Comparison of ENCODE assay signal across 15 cellular contexts in genomic region chr20:25149986-25150385, GRCh38. TPM values are rescaled to one million over a fixed set of nuclear protein-coding genes. Genes with fewer than 3 reads are reported as not detected.
DNase-seq lines count a peak whose midpoint lies in the region; ATAC-seq and TF ChIP-seq lines count a peak whose summit lies in the region.
"Had no signal": no experiment of that assay in that cellular context is flagged by ENCODE, and none has a peak within 500 bp of the region (broad histone marks: within the 10 kb centered on the region; RNA-seq: fewer than 3 reads in every experiment).

No MANE protein-coding gene starts in this region.

- H3K9me3 Mint-ChIP-seq in stimulated activated naive B cell treated with anti-CD40 and anti-IgM and Interleukin-4, amounts not matched to agents 10 μg/mL and 1 μg/mL and 100 μg/mL, for 72 hours, result no peaks in the 10 kb centered on the region
- H3K9me3 Mint-ChIP-seq in Caco-2 (ENCODE audit: unreplicated experiment), result no peaks in the 10 kb centered on the region

- no peaks in the 10 kb centered on the region for H3K4me1 ChIP-seq in Caco-2

- TF ChIP-seq CTCF in Caco-2 (IDR thresholded peaks at IDR 0.05; ENCODE audit: insufficient read depth in 1 of 2, low read depth in 1 of 2, low read length in 1 of 2, severe bottlenecking in 1 of 2, unreplicated experiment in 1 of 2), result no peak

- ATAC-seq in stimulated activated naive B cell treated with anti-CD40 and anti-IgM and Interleukin-4, amounts not matched to agents 10 μg/mL and 1 μg/mL and 100 μg/mL, for 72 hours (replicated peaks), result no peak
- ATAC-seq in GM21723 (IDR thresholded peaks at IDR 0.05; ENCODE audit: unreplicated experiment), result no peak
- ATAC-seq in HG03439 (IDR thresholded peaks at IDR 0.05; ENCODE audit: unreplicated experiment), result no peak

- no TSS peak for BruUV-seq in Caco-2 (replicated peaks; lab: Mats Ljungman, UMichigan)

- H3K36me3 ChIP-seq in Caco-2 (ENCODE audit: control insufficient read depth, insufficient read depth, low read length), result no peaks in the 10 kb centered on the region

- no peaks in the 10 kb centered on the region for H3K27me3 ChIP-seq in Caco-2 (replicated peaks; ENCODE audit: control insufficient read depth, insufficient read depth, low read length)

- peaks cover 2 to 5% of the 10 kb centered on the region in 2 donors for H3K36me3 Mint-ChIP-seq in stimulated activated naive B cell treated with anti-CD40 and anti-IgM and Interleukin-4, amounts not matched to agents 10 μg/mL and 1 μg/mL and 100 μg/mL, for 72 hours
- no peaks in the 10 kb centered on the region for H3K36me3 Mint-ChIP-seq in Caco-2 (ENCODE audit: insufficient read depth, unreplicated experiment)

- peak; percentile 32 for DNase-seq in ELF-1 (ENCODE audit: low read depth, low spot score)
- peak; percentile 57 for DNase-seq in NCI-H446 treated with DMSO at 0.1 percent for 48 hours (lab: John Stamatoyannopoulos, UW)
- DNase-seq in myocyte (ENCODE audit: low read depth), result peak; percentile 68
- no peak for DNase-seq in stimulated activated naive B cell treated with anti-CD40 and anti-IgM and Interleukin-4, amounts not matched to agents 10 μg/mL and 1 μg/mL and 100 μg/mL, for 72 hours
- DNase-seq in Caco-2, result no peak
- DNase-seq: C1 segment of cervical spinal cord, DMS79 treated with DMSO at 0.1 percent for 48 hours, GDM1, KG1, NCI-H1092, NCI-H2171, NCI-H524 treated with DMSO at 0.1 percent for 48 hours, SIG-M5 had no signal

- POLR2A ChIA-PET in Caco-2 (lab: Charles Lee), result no interaction called here

- H3K4me1 Mint-ChIP-seq in stimulated activated naive B cell treated with anti-CD40 and anti-IgM and Interleukin-4, amounts not matched to agents 10 μg/mL and 1 μg/mL and 100 μg/mL, for 72 hours, result peaks cover 6 to 8% of the 10 kb centered on the region in 2 donors
- no peaks in the 10 kb centered on the region for H3K4me1 Mint-ChIP-seq in Caco-2 (ENCODE audit: low read depth, unreplicated experiment)

- no peak overlapping the region for H3K4me3 Mint-ChIP-seq in stimulated activated naive B cell treated with anti-CD40 and anti-IgM and Interleukin-4, amounts not matched to agents 10 μg/mL and 1 μg/mL and 100 μg/mL, for 72 hours
- H3K4me3 Mint-ChIP-seq in Caco-2 (ENCODE audit: unreplicated experiment), result no peak overlapping the region

- intact Hi-C loops in Caco-2 (cut with micrococcal nuclease; ENCODE audit: unreplicated experiment), result no loop called here

- H3K27ac Mint-ChIP-seq in stimulated activated naive B cell treated with anti-CD40 and anti-IgM and Interleukin-4, amounts not matched to agents 10 μg/mL and 1 μg/mL and 100 μg/mL, for 72 hours, result peak overlapping the region; percentile 6
- no peak overlapping the region for H3K27ac Mint-ChIP-seq in Caco-2 (ENCODE audit: unreplicated experiment)

- H3K9me3 ChIP-seq in Caco-2, result no peaks in the 10 kb centered on the region

- CTCF ChIA-PET in Caco-2 (lab: Charles Lee), result no interaction called here

- H3K27me3 Mint-ChIP-seq in stimulated activated naive B cell treated with anti-CD40 and anti-IgM and Interleukin-4, amounts not matched to agents 10 μg/mL and 1 μg/mL and 100 μg/mL, for 72 hours, result peaks cover 45 to 49% of the 10 kb centered on the region in 2 donors
- peaks cover 3% of the 10 kb centered on the region for H3K27me3 Mint-ChIP-seq in Caco-2 (ENCODE audit: insufficient read depth, unreplicated experiment)

- H3K4me3 ChIP-seq in Caco-2 (ENCODE audit: low read depth, low read length), result no peak overlapping the region

RNA-seq across cellular contexts. Expression of gene ENTPD6, which starts 45.5 kb away (rescaled TPM):
- total RNA-seq in myocyte (38.7 and 43.2 TPM in 2 replicates), Caco-2 (2022) (86.6 and 89.4 TPM in 2 replicates)
- polyA plus RNA-seq in myocyte (2012), result 25.2 TPM

Comparison
In these comparisons a context has a peak if more than half of its experiments do, and no peak if none do; other contexts are left out.
1. DNase-seq: peak in ELF-1 (single experiment), NCI-H446 treated with DMSO at 0.1 percent for 48 hours (single experiment) and myocyte (single experiment); none in stimulated activated naive B cell treated with anti-CD40 and anti-IgM and Interleukin-4, amounts not matched to agents 10 μg/mL and 1 μg/mL and 100 μg/mL, for 72 hours (single experiment) and Caco-2 (0 of 2).